In the genomic region with DNA sequence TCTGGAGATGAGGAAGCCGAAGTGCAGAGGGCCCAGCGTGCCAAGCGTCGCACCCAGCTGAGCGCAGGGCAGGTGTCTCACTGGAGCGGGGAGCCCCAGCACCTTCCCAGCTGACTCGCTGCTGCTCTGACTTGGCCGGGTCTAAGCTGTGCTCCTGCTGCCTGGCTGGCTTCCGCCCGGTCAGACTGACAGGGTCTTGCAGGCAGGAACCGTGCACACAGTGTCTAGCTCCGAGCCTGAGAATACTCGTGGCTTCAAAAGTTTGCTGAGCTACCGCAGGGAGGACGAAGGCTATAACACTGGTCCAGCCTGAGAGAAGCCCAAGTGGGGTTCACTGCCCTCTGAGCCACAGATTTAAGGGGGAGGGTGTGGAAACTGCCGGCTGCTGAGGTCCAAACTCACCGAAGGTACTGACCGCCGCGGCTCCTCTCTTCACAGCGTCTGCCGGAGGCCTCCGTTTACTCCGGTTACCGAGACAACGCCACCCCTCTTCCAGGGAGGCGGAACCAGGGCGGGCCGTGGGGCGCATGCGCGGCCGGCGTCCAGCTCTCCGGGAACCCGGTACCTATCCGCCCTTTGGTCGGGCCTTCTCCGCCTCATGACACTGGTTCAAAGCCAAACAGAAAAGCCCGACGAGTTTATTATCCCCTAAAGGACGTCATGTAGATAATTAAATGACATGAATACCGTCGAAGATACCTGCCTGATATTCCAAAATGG, we compare ENCODE assay signal across 8 cellular contexts. TPM values are rescaled to one million over a fixed set of nuclear protein-coding genes. Genes with fewer than 3 reads are reported as not detected.
A peak's percentile ranks its signal among the peaks of the same experiment; 100 is the strongest.
DNase-seq lines count a peak whose midpoint lies in the region; ATAC-seq lines count a peak whose summit lies in the region.

A gene with protein sequence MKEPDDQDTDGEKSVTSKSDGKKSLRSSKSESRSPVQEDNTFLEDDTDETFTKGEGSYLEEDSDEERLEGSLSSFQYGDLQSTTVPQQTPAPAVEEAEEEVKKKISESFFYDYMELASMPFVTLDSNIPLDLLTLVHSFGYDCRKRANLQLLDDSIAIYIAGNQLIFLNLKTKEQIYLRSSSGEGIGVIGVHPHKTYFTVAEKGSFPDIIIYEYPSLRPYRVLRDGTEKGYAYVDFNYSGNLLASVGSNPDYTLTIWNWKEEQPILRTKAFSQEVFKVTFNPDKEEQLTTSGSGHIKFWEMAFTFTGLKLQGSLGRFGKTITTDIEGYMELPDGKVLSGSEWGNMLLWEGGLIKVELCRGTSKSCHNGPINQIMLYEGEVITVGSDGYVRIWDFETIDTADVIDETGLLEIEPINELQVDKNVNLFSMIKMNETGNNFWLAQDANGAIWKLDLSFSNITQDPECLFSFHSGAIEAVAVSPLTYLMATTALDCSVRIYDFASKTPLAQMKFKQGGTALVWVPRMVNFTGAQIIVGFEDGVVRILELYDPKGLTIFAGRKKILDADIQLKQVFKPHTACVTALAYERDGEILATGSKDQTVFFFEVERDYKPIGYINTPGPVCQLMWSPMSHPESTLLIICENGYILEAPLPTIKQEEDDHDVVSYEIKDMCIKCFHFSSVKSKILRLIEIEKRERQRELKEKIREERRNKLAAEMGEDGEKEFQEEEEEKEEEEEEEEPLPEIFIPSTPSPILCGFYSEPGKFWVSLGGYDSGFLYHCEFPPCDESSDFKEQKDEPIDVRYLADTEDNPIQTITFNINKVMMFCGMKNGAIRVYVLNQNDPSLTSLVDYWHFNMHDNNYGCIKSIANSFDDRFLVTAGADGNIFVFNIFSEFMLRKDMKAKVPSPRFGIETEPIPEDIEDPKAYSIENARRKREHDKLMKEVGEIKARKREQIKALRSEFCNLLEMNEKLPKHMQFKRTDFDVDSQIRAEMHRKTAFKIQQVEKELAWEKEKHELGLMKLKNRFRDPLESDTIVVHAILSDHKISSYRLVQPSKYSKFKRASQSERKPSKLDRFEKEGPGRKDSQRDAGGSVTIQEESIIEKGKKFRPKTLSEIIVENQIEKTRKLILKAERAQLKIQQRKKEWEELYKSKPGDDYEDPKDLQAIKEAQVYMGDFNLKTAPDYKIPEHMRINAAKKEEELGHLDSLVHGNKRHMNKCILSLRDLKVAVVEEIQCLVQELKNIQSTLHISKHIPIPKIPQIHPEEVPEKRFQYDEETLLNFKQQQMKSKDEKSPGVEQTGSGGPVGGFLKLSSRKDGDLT (N-terminal part only) (minus strand): TSS at position 443 of the 720 bp plus-strand sequence. CDS start 7,829 bp downstream, outside the sequence.

- H3K4me2 ChIP-seq in GM23248 (ENCODE audit: unreplicated experiment) (peak within 1 kb of the TSS; percentile 66), mesenchymal stem cell (ENCODE audit: low read length, poor library complexity, severe bottlenecking) (peak within 1 kb of the TSS; percentile 59)

- H2BK12ac ChIP-seq in mesenchymal stem cell (ENCODE audit: low read length in 2 of 2): no peak within 1 kb of the TSS

- H4K91ac ChIP-seq in mesenchymal stem cell (ENCODE audit: low read length): peak within 1 kb of the TSS; percentile 61

- H2AK5ac ChIP-seq in mesenchymal stem cell (ENCODE audit: low read length, severe bottlenecking): no peak within 1 kb of the TSS

- no peak within 1 kb of the TSS for H3K14ac ChIP-seq in mesenchymal stem cell (ENCODE audit: low read length in 2 of 2)

- no peaks in the 10 kb centered on the region for H3K79me1 ChIP-seq in mesenchymal stem cell (replicated peaks; ENCODE audit: low read length, poor library complexity, severe bottlenecking)

- WGBS in GM23248 (ENCODE audit: low coverage in 1 of 2, low lambda C conversion rate in 2 of 2, missing lambda C conversion rate in 2 of 2), 2 experiments: 44 to 53% methylated on average over 38 to 39 of the region's 44 CpGs
- WGBS in mesenchymal stem cell: 38% methylated on average over 44 of the region's 44 CpGs

- in situ Hi-C loops in GM23248 (cut with MboI): no loop called here

- H2BK5ac ChIP-seq in mesenchymal stem cell (ENCODE audit: low read depth, low read length, poor library complexity, severe bottlenecking): no peak within 1 kb of the TSS

- H3K79me2 ChIP-seq in GM23248 (ENCODE audit: insufficient read depth): no peaks in the 10 kb centered on the region

- H2BK15ac ChIP-seq in mesenchymal stem cell (ENCODE audit: low read depth, poor library complexity, severe bottlenecking): no peak within 1 kb of the TSS

- peak within 1 kb of the TSS; percentile 1 to 62 for H3K18ac ChIP-seq in mesenchymal stem cell (ENCODE audit: low read depth in 1 of 2, low read length in 2 of 2)

- DNase-seq in GM23248: peak; percentile 73
- peak; percentile 61 for DNase-seq in activated CD8-positive, alpha-beta memory T cell treated with anti-CD3 and anti-CD28 coated beads, Interleukin-2, amount 50 U/mL, for 4 hours
- peak; percentile 77 for DNase-seq in epidermal melanocyte (ENCODE audit: insufficient read length, low spot score)
- peak; percentile 79 for DNase-seq in mesenchymal stem cell
- DNase-seq in stimulated activated CD4-positive, alpha-beta T cell treated with anti-CD3 and anti-CD28 coated beads, TNF-alpha, amount 100 ng/mL, for 4 hours (ENCODE audit: low read depth in 3 of 3): peak in 2 of 3 experiments; percentile 8 to 14
- DNase-seq in DMS53 treated with DMSO at 0.1 percent for 48 hours (lab: John Stamatoyannopoulos, UW; ENCODE audit: unreplicated experiment): no peak

- H3F3A ChIP-seq in GM23248 (ENCODE audit: insufficient read depth): peaks cover 7% of the 10 kb centered on the region; the same call in 1 of the 2 replicates

- H3K27ac ChIP-seq in GM23248 (no peak within 1 kb of the TSS), mesenchymal stem cell (ENCODE audit: low read length, poor library complexity, severe bottlenecking) (no peak within 1 kb of the TSS)

- H2AFZ ChIP-seq in GM23248: peak within 1 kb of the TSS; percentile 83
- peak within 1 kb of the TSS; percentile 61 for H2AFZ ChIP-seq in mesenchymal stem cell (ENCODE audit: low read depth, low read length)

- H3K4me1 ChIP-seq in GM23248 (ENCODE audit: insufficient read depth) (peaks cover 9% of the 10 kb centered on the region), mesenchymal stem cell (ENCODE audit: control insufficient read depth, insufficient read depth, low read depth, low read length) (peaks cover 6% of the 10 kb centered on the region)

- H3K4me3 ChIP-seq in GM23248 (peak within 1 kb of the TSS; percentile 65), mesenchymal stem cell (ENCODE audit: insufficient read depth in 1 of 2, low read depth in 1 of 2, low read length in 2 of 2) (peak within 1 kb of the TSS in 1 of 2 experiments; percentile 77)

- peak within 1 kb of the TSS; percentile 72 for H4K8ac ChIP-seq in mesenchymal stem cell (ENCODE audit: low read length)

- H3K9me3 ChIP-seq in GM23248 (ENCODE audit: low read depth): no peaks in the 10 kb centered on the region
- H3K9me3 ChIP-seq in mesenchymal stem cell (ENCODE audit: control insufficient read depth, low read length): no peaks in the 10 kb centered on the region

- H3K36me3 ChIP-seq in GM23248 (ENCODE audit: low read depth): no peaks in the 10 kb centered on the region
- H3K36me3 ChIP-seq in mesenchymal stem cell (ENCODE audit: control insufficient read depth in 1 of 2, insufficient read depth in 2 of 2, low read depth in 1 of 2, low read length in 2 of 2): peaks cover 9 to 10% of the 10 kb centered on the region in 2 experiments

- peak within 1 kb of the TSS in 1 of 2 experiments; percentile 11 for H3K23ac ChIP-seq in mesenchymal stem cell (ENCODE audit: low read length in 2 of 2)

- no peak within 1 kb of the TSS for H2BK120ac ChIP-seq in mesenchymal stem cell (ENCODE audit: low read depth, low read length)

- H4K20me1 ChIP-seq in GM23248 (ENCODE audit: insufficient read depth): no peaks in the 10 kb centered on the region

- ATAC-seq in GM21423 (IDR thresholded peaks at IDR 0.05; ENCODE audit: unreplicated experiment) (no peak), HG02938 (IDR thresholded peaks at IDR 0.05; ENCODE audit: unreplicated experiment) (no peak)

- H3K4ac ChIP-seq in mesenchymal stem cell (ENCODE audit: low read depth in 1 of 2, low read length in 2 of 2): no peak within 1 kb of the TSS

- peak within 1 kb of the TSS; percentile 61 for H3K9ac ChIP-seq in GM23248
- H3K9ac ChIP-seq in mesenchymal stem cell (ENCODE audit: low read length): peak within 1 kb of the TSS; percentile 84

- H3K27me3 ChIP-seq in GM23248 (replicated peaks; ENCODE audit: insufficient read depth): no peaks in the 10 kb centered on the region
- no peaks in the 10 kb centered on the region for H3K27me3 ChIP-seq in mesenchymal stem cell (ENCODE audit: control insufficient read depth in 1 of 2, insufficient read depth in 1 of 2, low read length in 2 of 2)

- H3K9me2 ChIP-seq in GM23248 (ENCODE audit: insufficient read depth): no peaks in the 10 kb centered on the region

RNA-seq across cellular contexts. Expression of the gene that starts here (rescaled TPM):
- total RNA-seq in GM23248 (2014; rRNA removed; shearing (Covaris generic)): 1.4 and 2.7 TPM in 2 replicates
- 0.55 and 0.63 TPM in 2 replicates for polyA plus RNA-seq in GM23248 (2016; fragmentation: Nextera tagmentation; extraction: Ambion mirVana)
- 1.0 TPM for polyA plus RNA-seq in mesenchymal stem cell (2013, experiment 1 of 2)
- polyA plus RNA-seq in mesenchymal stem cell (2013, experiment 2 of 2): 1.1 TPM
